In genomic region chr12:114355389-114356088, GRCh38 we compare ENCODE assay signal across 14 cellular contexts. TPM values are rescaled to one million over a fixed set of nuclear protein-coding genes. Genes with fewer than 3 reads are reported as not detected.
DNase-seq lines count a peak whose midpoint lies in the region; ATAC-seq, FAIRE-seq and TF ChIP-seq lines count a peak whose summit lies in the region.
"Had no signal": no experiment of that assay in that cellular context is flagged by ENCODE, and none has a peak within 500 bp of the region (broad histone marks: within the 10 kb centered on the region; RNA-seq: fewer than 3 reads in every experiment).

No MANE protein-coding gene starts in this region.

- no peak overlapping the region for H3K9ac ChIP-seq in endodermal cell (ENCODE audit: extremely low read depth, low read length, poor library complexity, severe bottlenecking)
- no peak overlapping the region for H3K9ac ChIP-seq in neural progenitor cell

- no peak for ATAC-seq in activated T-cell treated with anti-CD3 and anti-CD28 coated beads, Interleukin-2, amount 50 U/mL, for 72 hours (replicated peaks in 1 of 2)
- ATAC-seq: Panc1 had no signal

- H3F3A ChIP-seq in neural progenitor cell (ENCODE audit: low read depth) = no peaks in the 10 kb centered on the region

- no peak overlapping the region for H2AFZ ChIP-seq in neural progenitor cell (replicated peaks)

- no peak overlapping the region for H3K4me3 ChIP-seq in GM12864 (ENCODE audit: low read depth, low read length)
- no peak overlapping the region for H3K4me3 ChIP-seq in endodermal cell (ENCODE audit: low read length)
- no peak overlapping the region for H3K4me3 ChIP-seq in neural progenitor cell
- H3K4me3 ChIP-seq: thoracic aorta had no signal

- 78 to 88% methylated on average over 8 to 16 of the region's 16 CpGs for WGBS in endodermal cell (ENCODE audit: insufficient coverage in 1 of 2, insufficient read length in 1 of 2), 2 experiments

- no peak for FAIRE-seq in RCC 7860 (lab: Jason Lieb, UNC)

- H3K27me3 ChIP-seq in endodermal cell (ENCODE audit: control insufficient read depth, insufficient read depth, low read length, poor library complexity, severe bottlenecking) (peaks cover 12% of the 10 kb centered on the region), neural progenitor cell (peaks cover 6% of the 10 kb centered on the region)

- H3K36me3 ChIP-seq in endodermal cell (ENCODE audit: control insufficient read depth, insufficient read depth, low read length) = no peaks in the 10 kb centered on the region
- H3K36me3 ChIP-seq in neural progenitor cell = no peaks in the 10 kb centered on the region
- H3K36me3 ChIP-seq: thoracic aorta had no signal

- H4K20me1 ChIP-seq in neural progenitor cell (ENCODE audit: low read depth) = no peaks in the 10 kb centered on the region

- H3K4me1 Mint-ChIP-seq in endodermal cell = peaks cover 6% of the 10 kb centered on the region
- H3K4me1 Mint-ChIP-seq in neural progenitor cell = no peaks in the 10 kb centered on the region
- H3K4me1 Mint-ChIP-seq in activated T-cell treated with anti-CD3 and anti-CD28 coated beads, Interleukin-2, amount 50 U/mL, for 72 hours (ENCODE audit: low read depth) = no peaks in the 10 kb centered on the region
- H3K4me1 Mint-ChIP-seq: memory B cell had no signal

- TF ChIP-seq CTCF in GM12864 (IDR thresholded peaks at IDR 0.05; ENCODE audit: low read depth, low read length, missing control alignments) (peak; percentile 34), endodermal cell (conservative IDR thresholded peaks at IDR 0.05) (peak; percentile 89), neural progenitor cell (IDR thresholded peaks at IDR 0.05) (peak; percentile 58)

- no peaks in the 10 kb centered on the region for H3K79me2 ChIP-seq in neural progenitor cell (ENCODE audit: low read depth)

- TF ChIP-seq RAD21 in Ishikawa (IDR thresholded peaks at IDR 0.05; ENCODE audit: low read depth) = peak; percentile 15; the same call in 1 of the 2 replicates

- no peaks in the 10 kb centered on the region for H3K9me3 Mint-ChIP-seq in endodermal cell
- no peaks in the 10 kb centered on the region for H3K9me3 Mint-ChIP-seq in neural progenitor cell
- peaks cover 3 to 10% of the 10 kb centered on the region in 2 donors for H3K9me3 Mint-ChIP-seq in activated T-cell treated with anti-CD3 and anti-CD28 coated beads, Interleukin-2, amount 50 U/mL, for 72 hours

- DNase-seq in GM12864 (ENCODE audit: low read depth) = no peak
- peak; percentile 95 for DNase-seq in endodermal cell
- DNase-seq in neural progenitor cell (ENCODE audit: low spot score) = peak; percentile 54
- DNase-seq in RCC 7860 (ENCODE audit: low spot score) = no peak
- DNase-seq in activated T-cell treated with anti-CD3 and anti-CD28 coated beads, Interleukin-2, amount 50 U/mL, for 72 hours = no peak
- no peak for DNase-seq in NCI-H1417 treated with DMSO at 0.1 percent for 48 hours (lab: John Stamatoyannopoulos, UW)
- DNase-seq: activated gamma-delta T cell, foreskin melanocyte, NCI-H1105 treated with DMSO at 0.1 percent for 48 hours had no signal

- H3K9me3 ChIP-seq in endodermal cell (ENCODE audit: control insufficient read depth, low read length) (no peaks in the 10 kb centered on the region), neural progenitor cell (ENCODE audit: low read depth) (no peaks in the 10 kb centered on the region)
- H3K9me3 ChIP-seq: thoracic aorta had no signal

- H3K27ac ChIP-seq in endodermal cell (ENCODE audit: low read depth, low read length) (no peak overlapping the region), neural progenitor cell (no peak overlapping the region)
- H3K27ac ChIP-seq: thoracic aorta, VCaP had no signal

- H3K36me3 Mint-ChIP-seq in endodermal cell (ENCODE audit: low read depth) (no peaks in the 10 kb centered on the region), neural progenitor cell (no peaks in the 10 kb centered on the region)
- no peaks in the 10 kb centered on the region for H3K36me3 Mint-ChIP-seq in activated T-cell treated with anti-CD3 and anti-CD28 coated beads, Interleukin-2, amount 50 U/mL, for 72 hours (ENCODE audit: insufficient read depth in 2 of 2)
- H3K36me3 Mint-ChIP-seq: memory B cell had no signal

- no peak overlapping the region for H3K4me2 ChIP-seq in neural progenitor cell

- H3K4me1 ChIP-seq in endodermal cell (ENCODE audit: control insufficient read depth, insufficient read depth, low read length) (no peaks in the 10 kb centered on the region), neural progenitor cell (no peaks in the 10 kb centered on the region)

- TF ChIP-seq EP300 in Ishikawa (IDR thresholded peaks at IDR 0.05; ENCODE audit: borderline replicate concordance) = no peak

- no peak overlapping the region for H3K27ac Mint-ChIP-seq in endodermal cell
- no peak overlapping the region for H3K27ac Mint-ChIP-seq in neural progenitor cell
- no peak overlapping the region for H3K27ac Mint-ChIP-seq in activated T-cell treated with anti-CD3 and anti-CD28 coated beads, Interleukin-2, amount 50 U/mL, for 72 hours
- H3K27ac Mint-ChIP-seq: memory B cell had no signal

- no peak overlapping the region for H3K4me3 Mint-ChIP-seq in endodermal cell
- H3K4me3 Mint-ChIP-seq in neural progenitor cell = no peak overlapping the region
- H3K4me3 Mint-ChIP-seq in activated T-cell treated with anti-CD3 and anti-CD28 coated beads, Interleukin-2, amount 50 U/mL, for 72 hours = no peak overlapping the region
- H3K4me3 Mint-ChIP-seq: memory B cell had no signal

- H3K27me3 Mint-ChIP-seq in endodermal cell (ENCODE audit: insufficient read depth) (peaks cover 26% of the 10 kb centered on the region), neural progenitor cell (ENCODE audit: insufficient read depth, low read depth) (peaks cover 4% of the 10 kb centered on the region)
- H3K27me3 Mint-ChIP-seq in activated T-cell treated with anti-CD3 and anti-CD28 coated beads, Interleukin-2, amount 50 U/mL, for 72 hours (ENCODE audit: low read depth) = no peaks in the 10 kb centered on the region

TF ChIP-seq in Ishikawa, 13 proteins besides CTCF, POLR2A, EP300 and RAD21:
- TF ChIP-seq NFIC (IDR thresholded peaks at IDR 0.05) = peak; percentile 66
- no peak for TF ChIP-seq TCF12 (IDR thresholded peaks at IDR 0.05; ENCODE audit: low read depth)

RNA-seq across cellular contexts. Expression of gene TBX5, which starts 50.4 kb away (rescaled TPM):
- total RNA-seq in endodermal cell (not detected), neural progenitor cell (ENCODE audit: low replicate concordance) (not detected in 2 replicates)
- 0.14 TPM for polyA plus RNA-seq in endodermal cell (2013, experiment 1 of 2)
- polyA plus RNA-seq in endodermal cell (2013, experiment 2 of 2) = 0.17 TPM
- total RNA-seq in activated T-cell treated with anti-CD3 and anti-CD28 coated beads, Interleukin-2, amount 50 U/mL, for 72 hours = not detected

Comparison
In these comparisons a context has a peak if more than half of its experiments do, and no peak if none do; other contexts are left out.
1. DNase-seq: peak in endodermal cell (single experiment) and neural progenitor cell (single experiment); none in GM12864 (single experiment), RCC 7860 (single experiment), activated T-cell treated with anti-CD3 and anti-CD28 coated beads, Interleukin-2, amount 50 U/mL, for 72 hours (0 of 2) and NCI-H1417 treated with DMSO at 0.1 percent for 48 hours (single experiment).
2. CTCF ChIP-seq: peak in every context shown above with its lines; median percentile 89 in endodermal cell; 58 in neural progenitor cell; 34 in GM12864.